1 cellular context compared by ENCODE assay signal in the genomic region with DNA sequence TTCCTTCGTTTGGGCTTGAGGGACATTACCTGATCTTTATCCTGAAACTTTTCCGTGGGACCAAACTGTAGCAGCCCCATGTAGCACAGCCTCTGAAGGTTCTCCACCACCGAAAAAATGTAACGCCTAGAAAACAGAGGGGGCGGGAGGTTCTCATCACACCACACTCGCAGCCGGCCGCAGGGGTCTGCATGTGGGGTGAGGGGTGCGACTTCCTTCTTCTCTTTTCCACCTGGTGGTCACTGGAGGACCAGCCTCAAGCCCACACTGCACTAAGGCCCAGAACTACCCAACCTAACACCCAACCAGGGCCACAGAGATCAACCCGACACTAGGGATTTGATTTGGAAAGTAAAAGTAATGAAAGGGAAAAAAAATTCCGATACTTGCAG.
TF ChIP-seq lines count a peak whose summit lies in the region.

No MANE protein-coding gene starts in this region.

TF ChIP-seq in SK-N-SH, 30 proteins besides CTCF, POLR2A, EP300 and RAD21:
- no peak for TF ChIP-seq TEAD4 (IDR thresholded peaks at IDR 0.05; ENCODE audit: borderline replicate concordance, insufficient read depth)
- TF ChIP-seq EZH2phosphoT487 (IDR thresholded peaks at IDR 0.05; ENCODE audit: borderline replicate concordance, low read depth), result no peak
- no peak for TF ChIP-seq TCF12 (IDR thresholded peaks at IDR 0.05)
- TF ChIP-seq FOXJ3 (CRISPR knock-in tag; IDR thresholded peaks at IDR 0.05), result no peak
- no peak for TF ChIP-seq PBX3 (IDR thresholded peaks at IDR 0.05)
- no peak for TF ChIP-seq CHD2 (IDR thresholded peaks at IDR 0.05; ENCODE audit: low read length, partially characterized antibody)
- TF ChIP-seq, protein P1, sequence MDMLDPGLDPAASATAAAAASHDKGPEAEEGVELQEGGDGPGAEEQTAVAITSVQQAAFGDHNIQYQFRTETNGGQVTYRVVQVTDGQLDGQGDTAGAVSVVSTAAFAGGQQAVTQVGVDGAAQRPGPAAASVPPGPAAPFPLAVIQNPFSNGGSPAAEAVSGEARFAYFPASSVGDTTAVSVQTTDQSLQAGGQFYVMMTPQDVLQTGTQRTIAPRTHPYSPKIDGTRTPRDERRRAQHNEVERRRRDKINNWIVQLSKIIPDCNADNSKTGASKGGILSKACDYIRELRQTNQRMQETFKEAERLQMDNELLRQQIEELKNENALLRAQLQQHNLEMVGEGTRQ (IDR thresholded peaks at IDR 0.05; ENCODE audit: borderline replicate concordance, low read depth, low read length), result no peak
- TF ChIP-seq, protein P2, sequence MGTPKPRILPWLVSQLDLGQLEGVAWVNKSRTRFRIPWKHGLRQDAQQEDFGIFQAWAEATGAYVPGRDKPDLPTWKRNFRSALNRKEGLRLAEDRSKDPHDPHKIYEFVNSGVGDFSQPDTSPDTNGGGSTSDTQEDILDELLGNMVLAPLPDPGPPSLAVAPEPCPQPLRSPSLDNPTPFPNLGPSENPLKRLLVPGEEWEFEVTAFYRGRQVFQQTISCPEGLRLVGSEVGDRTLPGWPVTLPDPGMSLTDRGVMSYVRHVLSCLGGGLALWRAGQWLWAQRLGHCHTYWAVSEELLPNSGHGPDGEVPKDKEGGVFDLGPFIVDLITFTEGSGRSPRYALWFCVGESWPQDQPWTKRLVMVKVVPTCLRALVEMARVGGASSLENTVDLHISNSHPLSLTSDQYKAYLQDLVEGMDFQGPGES (IDR thresholded peaks at IDR 0.05; ENCODE audit: low read depth, low read length), result no peak
- TF ChIP-seq GATA2 (CRISPR knock-in tag; IDR thresholded peaks at IDR 0.05), result no peak
- TF ChIP-seq MEF2A (IDR thresholded peaks at IDR 0.05; ENCODE audit: borderline replicate concordance, low read depth), result no peak
- no peak for TF ChIP-seq SMC3 (IDR thresholded peaks at IDR 0.05; ENCODE audit: low read depth, low read length)
- TF ChIP-seq YY1 (IDR thresholded peaks at IDR 0.05; ENCODE audit: low read depth), result no peak
- no peak for TF ChIP-seq JUND (IDR thresholded peaks at IDR 0.05)
- TF ChIP-seq NFIC (IDR thresholded peaks at IDR 0.05; ENCODE audit: borderline replicate concordance), result no peak
- TF ChIP-seq TAF1 (IDR thresholded peaks at IDR 0.05; ENCODE audit: borderline replicate concordance, low read depth, low read length), result no peak
- TF ChIP-seq NRF1 (IDR thresholded peaks at IDR 0.05; ENCODE audit: low read depth, low read length), result no peak
- no peak for TF ChIP-seq SIN3A (IDR thresholded peaks at IDR 0.05; ENCODE audit: borderline replicate concordance, low read depth, low read length)
- TF ChIP-seq MAX (IDR thresholded peaks at IDR 0.05; ENCODE audit: low read depth), result no peak
- TF ChIP-seq, protein P3, sequence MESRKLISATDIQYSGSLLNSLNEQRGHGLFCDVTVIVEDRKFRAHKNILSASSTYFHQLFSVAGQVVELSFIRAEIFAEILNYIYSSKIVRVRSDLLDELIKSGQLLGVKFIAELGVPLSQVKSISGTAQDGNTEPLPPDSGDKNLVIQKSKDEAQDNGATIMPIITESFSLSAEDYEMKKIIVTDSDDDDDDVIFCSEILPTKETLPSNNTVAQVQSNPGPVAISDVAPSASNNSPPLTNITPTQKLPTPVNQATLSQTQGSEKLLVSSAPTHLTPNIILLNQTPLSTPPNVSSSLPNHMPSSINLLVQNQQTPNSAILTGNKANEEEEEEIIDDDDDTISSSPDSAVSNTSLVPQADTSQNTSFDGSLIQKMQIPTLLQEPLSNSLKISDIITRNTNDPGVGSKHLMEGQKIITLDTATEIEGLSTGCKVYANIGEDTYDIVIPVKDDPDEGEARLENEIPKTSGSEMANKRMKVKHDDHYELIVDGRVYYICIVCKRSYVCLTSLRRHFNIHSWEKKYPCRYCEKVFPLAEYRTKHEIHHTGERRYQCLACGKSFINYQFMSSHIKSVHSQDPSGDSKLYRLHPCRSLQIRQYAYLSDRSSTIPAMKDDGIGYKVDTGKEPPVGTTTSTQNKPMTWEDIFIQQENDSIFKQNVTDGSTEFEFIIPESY (IDR thresholded peaks at IDR 0.05; ENCODE audit: borderline replicate concordance, low read depth), result no peak
- TF ChIP-seq ELF1 (IDR thresholded peaks at IDR 0.05), result no peak
